In genomic region chr15:88454867-88455810, GRCh38 we compare ENCODE assay signal across 8 cellular contexts. TPM values are rescaled to one million over a fixed set of nuclear protein-coding genes. Genes with fewer than 3 reads are reported as not detected.
DNase-seq lines count a peak whose midpoint lies in the region; FAIRE-seq and TF ChIP-seq lines count a peak whose summit lies in the region.

No MANE protein-coding gene starts in this region.

- H3K27ac ChIP-seq in ascending aorta (no peak overlapping the region), hepatocyte (no peak overlapping the region), small intestine (ENCODE audit: low read depth in 1 of 2, low read length in 1 of 2) (no peak overlapping the region)

- H4K20me1 ChIP-seq in hepatocyte (ENCODE audit: insufficient read depth, poor library complexity, severe bottlenecking): no peaks in the 10 kb centered on the region

- intact Hi-C loops in ascending aorta (cut with DNase I): loop anchor here (5.0 kb wide), 1 partner anchor 1538 kb away; no protein-coding TSS in a partner anchor

- H3K79me2 ChIP-seq in hepatocyte: no peaks in the 10 kb centered on the region

- peak; percentile 83 for TF ChIP-seq CTCF in LNCAP (IDR thresholded peaks at IDR 0.05)
- peak; percentile 35 to 67 (median 53) for TF ChIP-seq CTCF in ascending aorta (IDR thresholded peaks at IDR 0.05)
- TF ChIP-seq CTCF in hepatocyte (IDR thresholded peaks at IDR 0.05; ENCODE audit: poor library complexity): peak; percentile 84

- H3K9me2 ChIP-seq in hepatocyte (replicated peaks; ENCODE audit: insufficient read depth): no peaks in the 10 kb centered on the region

- DNase-seq in SKM-1 treated with dmso at 0.1 percent for 144 hours (lab: John Stamatoyannopoulos, UW; ENCODE audit: unreplicated experiment) (peak; percentile 35), SKM-1 (lab: John Stamatoyannopoulos, UW; ENCODE audit: unreplicated experiment) (no peak), HCEC 1CT (peak; percentile 53), RCC 7860 (ENCODE audit: low spot score) (peak; percentile 43), ascending aorta (ENCODE audit: low spot score in 2 of 2) (no peak), hepatocyte (ENCODE audit: low spot score) (peak; percentile 93), small intestine (peak; percentile 79)

- H3K27me3 ChIP-seq in ascending aorta: no peaks in the 10 kb centered on the region
- H3K27me3 ChIP-seq in hepatocyte: no peaks in the 10 kb centered on the region
- H3K27me3 ChIP-seq in small intestine (ENCODE audit: control insufficient read depth in 2 of 2, insufficient read depth in 2 of 2, low read length in 2 of 2): no peaks in the 10 kb centered on the region

- H3K36me3 ChIP-seq in ascending aorta (peaks cover 17 to 26% of the 10 kb centered on the region in 2 donors), hepatocyte (replicated peaks; ENCODE audit: insufficient read depth, low read depth) (no peaks in the 10 kb centered on the region), small intestine (ENCODE audit: control insufficient read depth in 2 of 2, insufficient read depth in 2 of 2, low read length in 2 of 2) (peaks cover 6 to 18% of the 10 kb centered on the region in 2 donors)

- H3K4me3 ChIP-seq in ascending aorta (no peak overlapping the region), hepatocyte (no peak overlapping the region), small intestine (ENCODE audit: low read depth in 1 of 2, low read length in 2 of 2) (no peak overlapping the region)

- FAIRE-seq in RCC 7860 (lab: Jason Lieb, UNC): no peak
- no peak for FAIRE-seq in small intestine (lab: Jason Lieb, UNC)

- H3K4me1 ChIP-seq in ascending aorta (no peaks in the 10 kb centered on the region), hepatocyte (ENCODE audit: insufficient read depth) (no peaks in the 10 kb centered on the region), small intestine (ENCODE audit: control insufficient read depth in 2 of 2, insufficient read depth in 1 of 2, low read depth in 1 of 2, low read length in 1 of 2) (no peaks in the 10 kb centered on the region)

- H3K9me3 ChIP-seq in ascending aorta: no peaks in the 10 kb centered on the region
- no peaks in the 10 kb centered on the region for H3K9me3 ChIP-seq in hepatocyte (ENCODE audit: low read depth)
- no peaks in the 10 kb centered on the region for H3K9me3 ChIP-seq in small intestine (ENCODE audit: control insufficient read depth, low read depth)

- H3K4me2 ChIP-seq in hepatocyte: no peak overlapping the region

- WGBS in hepatocyte (ENCODE audit: low lambda C conversion rate, missing lambda C conversion rate): 30% methylated on average over 9 of the region's 9 CpGs
- WGBS in small intestine, 3 donors: 25 to 27% (median 25%) methylated on average over 9 of the region's 9 CpGs

- no peak overlapping the region for H2AFZ ChIP-seq in hepatocyte

RNA-seq across cellular contexts. Expression of gene MRPL46, which starts 12.0 kb away (rescaled TPM):
- total RNA-seq in ascending aorta: 29.7 TPM
- 29.0 and 33.3 TPM in 2 replicates for total RNA-seq in hepatocyte
- 39.4 and 40.9 TPM in 2 replicates for polyA plus RNA-seq in hepatocyte
- 10 to 100 TPM; 40.3 to 61.7 (median 49.6) TPM for polyA plus RNA-seq in small intestine

RNA-seq across cellular contexts. Expression of gene MRPS11, which starts 12.4 kb away (rescaled TPM):
- total RNA-seq in ascending aorta (29.4 TPM), hepatocyte (26.4 and 28.5 TPM in 2 replicates)
- polyA plus RNA-seq in hepatocyte (67.8 and 75.0 TPM in 2 replicates), small intestine (10 to 100 TPM; 57.0 to 79.8 (median 70.8) TPM)

Comparison
In these comparisons a context has a peak if more than half of its experiments do, and no peak if none do; other contexts are left out.
1. DNase-seq: peak in SKM-1 treated with dmso at 0.1 percent for 144 hours (single experiment), HCEC 1CT (single experiment), RCC 7860 (single experiment), hepatocyte (single experiment) and small intestine (single experiment); none in SKM-1 (single experiment) and ascending aorta (0 of 2).
2. Peak in every context shown above with its lines, with median percentiles within 50 percentile points of each other: CTCF ChIP-seq.